8 cellular contexts compared by ENCODE assay signal in genomic region chr17:58200024-58200633, GRCh38.
A peak's percentile ranks its signal among the peaks of the same experiment; 100 is the strongest.
DNase-seq lines count a peak whose midpoint lies in the region; ATAC-seq lines count a peak whose summit lies in the region.

No MANE protein-coding gene starts in this region.

- ATAC-seq in HG02759 (IDR thresholded peaks at IDR 0.05; ENCODE audit: unreplicated experiment) (peak; percentile 47), GM21576 (IDR thresholded peaks at IDR 0.05; ENCODE audit: unreplicated experiment) (no peak), HG03469 (IDR thresholded peaks at IDR 0.05; ENCODE audit: unreplicated experiment) (no peak)

- peak; percentile 91 for DNase-seq in DMS 273 (lab: John Stamatoyannopoulos, UW; ENCODE audit: unreplicated experiment)
- peak; percentile 75 for DNase-seq in OCI-M1 (lab: John Stamatoyannopoulos, UW)
- DNase-seq in activated T-cell treated with anti-CD3 and anti-CD28 coated beads, Interleukin-2, amount 50 U/mL, for 48 hours = peak; percentile 75 to 77
- DNase-seq in glomerular visceral epithelial cell (ENCODE audit: extremely low spot score) = peak; percentile 51
- peak; percentile 16 to 43 for DNase-seq in stimulated activated CD4-positive, alpha-beta T cell treated with anti-CD3 and anti-CD28 coated beads, Interleukin-15, amount 100 ng/mL, for 1 hour (ENCODE audit: low read depth in 1 of 2, low spot score in 1 of 2)

Comparison
In these comparisons a context has a peak if more than half of its experiments do, and no peak if none do; other contexts are left out.
1. DNase-seq: peak in every context shown above with its lines; median percentile 91 in DMS 273; 76 in activated T-cell treated with anti-CD3 and anti-CD28 coated beads, Interleukin-2, amount 50 U/mL, for 48 hours; 75 in OCI-M1; 51 in glomerular visceral epithelial cell; 30 in stimulated activated CD4-positive, alpha-beta T cell treated with anti-CD3 and anti-CD28 coated beads, Interleukin-15, amount 100 ng/mL, for 1 hour.